1 cellular context compared by ENCODE assay signal in genomic region chr6:132731086-132731485, GRCh38.
TF ChIP-seq lines count a peak whose summit lies in the region.

No MANE protein-coding gene starts in this region.

TF ChIP-seq in HepG2, 621 proteins besides CTCF, POLR2A, EP300 and RAD21:
- no peak for TF ChIP-seq CENPT (CRISPR knock-in tag; IDR thresholded peaks at IDR 0.05; ENCODE audit: low read depth)
- TF ChIP-seq HDAC2 (CRISPR knock-in tag; IDR thresholded peaks at IDR 0.05) = no peak
- TF ChIP-seq TFDP2 (CRISPR knock-in tag; IDR thresholded peaks at IDR 0.05) = no peak
- TF ChIP-seq ETV6 (CRISPR knock-in tag; conservative IDR thresholded peaks at IDR 0.05) = no peak
- TF ChIP-seq ZSCAN31 (CRISPR knock-in tag; IDR thresholded peaks at IDR 0.05; ENCODE audit: low read depth) = no peak
- TF ChIP-seq ARNTL (CRISPR knock-in tag; IDR thresholded peaks at IDR 0.05) = no peak
- TF ChIP-seq EED (CRISPR knock-in tag; IDR thresholded peaks at IDR 0.05) = no peak
- TF ChIP-seq ZNF616 (CRISPR knock-in tag; IDR thresholded peaks at IDR 0.05; ENCODE audit: low read depth) = no peak
- no peak for TF ChIP-seq HNF4G (IDR thresholded peaks at IDR 0.05; ENCODE audit: borderline replicate concordance, low read depth, low read length)
- no peak for TF ChIP-seq HNF4G (CRISPR knock-in tag; IDR thresholded peaks at IDR 0.05; ENCODE audit: borderline replicate concordance, low read depth)
- TF ChIP-seq NFE2L2 (IDR thresholded peaks at IDR 0.05; ENCODE audit: low read length) = no peak
- TF ChIP-seq NPAS2 (CRISPR knock-in tag; IDR thresholded peaks at IDR 0.05; ENCODE audit: borderline replicate concordance) = no peak
- TF ChIP-seq ZNF33A (CRISPR knock-in tag; IDR thresholded peaks at IDR 0.05; ENCODE audit: borderline replicate concordance) = no peak
- TF ChIP-seq MYNN (CRISPR knock-in tag; IDR thresholded peaks at IDR 0.05; ENCODE audit: low read depth) = no peak
- TF ChIP-seq ZNF17 (CRISPR knock-in tag; IDR thresholded peaks at IDR 0.05) = no peak
- TF ChIP-seq IRX3 (CRISPR knock-in tag; IDR thresholded peaks at IDR 0.05; ENCODE audit: borderline replicate concordance, low read depth) = no peak
- TF ChIP-seq ZNF883 (CRISPR knock-in tag; IDR thresholded peaks at IDR 0.05; ENCODE audit: not compliant biosample characterization) = no peak
- TF ChIP-seq HNRNPL (IDR thresholded peaks at IDR 0.05; ENCODE audit: low read depth, low read length) = no peak
